ENCODE assay signal across 9 cellular contexts in the genomic region with DNA sequence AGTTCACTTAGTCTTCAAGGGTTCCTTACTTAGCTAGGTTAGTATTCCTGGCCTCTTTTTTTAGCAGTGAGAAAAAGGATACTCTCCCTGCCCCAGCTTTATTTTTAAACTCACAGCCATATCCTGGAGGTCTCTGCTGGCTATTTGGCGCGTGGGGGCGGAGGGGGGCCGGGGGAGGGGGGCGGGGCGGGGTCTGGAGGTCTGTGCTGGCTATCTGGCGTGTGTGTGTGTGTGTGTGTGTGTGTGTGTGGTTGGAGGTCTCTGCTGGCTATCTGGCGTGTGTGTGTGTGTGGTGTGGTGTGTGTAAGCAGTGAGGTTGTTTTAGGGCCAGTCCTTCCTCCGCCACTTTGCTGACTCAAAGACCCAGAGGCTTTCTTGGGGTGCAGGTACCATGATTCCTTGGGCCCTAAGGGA. TPM values are rescaled to one million over a fixed set of nuclear protein-coding genes. Genes with fewer than 3 reads are reported as not detected.
DNase-seq lines count a peak whose midpoint lies in the region; ATAC-seq, FAIRE-seq and TF ChIP-seq lines count a peak whose summit lies in the region.
"Had no signal": no experiment of that assay in that cellular context is flagged by ENCODE, and none has a peak within 500 bp of the region (broad histone marks: within the 10 kb centered on the region; RNA-seq: fewer than 3 reads in every experiment).

No MANE protein-coding gene starts in this region.

- H3K27me3 ChIP-seq in SK-N-SH (ENCODE audit: insufficient read depth) (no peaks in the 10 kb centered on the region; the same call in 1 of the 2 replicates), K562 (ENCODE audit: control insufficient read depth in 2 of 2, insufficient read depth in 2 of 2, low read length in 2 of 2) (no peaks in the 10 kb centered on the region; a peak in 2 of 5 replicates), thymus (ENCODE audit: control insufficient read depth, insufficient read depth) (peaks cover 16% of the 10 kb centered on the region)

- H3K4me3 ChIP-seq in SK-N-SH (ENCODE audit: low read depth in 2 of 2, low read length in 1 of 2) (peak overlapping the region; percentile 47 to 56; a peak in 3 of 4 replicates), K562 (peak overlapping the region; percentile 36), thymus (ENCODE audit: low read length) (peak overlapping the region; percentile 27)

- CTCF ChIA-PET in SK-N-SH (lab: Yijun Ruan, JAX): no interaction called here
- CTCF ChIA-PET in K562 (lab: Yijun Ruan, JAX; ENCODE audit: low intra/inter-chr PET ratio): no interaction called here

- intact Hi-C loops in K562 (cut with micrococcal nuclease): no loop called here

- no peak for TF ChIP-seq EP300 in SK-N-SH (IDR thresholded peaks at IDR 0.05; ENCODE audit: borderline replicate concordance in 1 of 2, low read depth in 1 of 2, low read length in 1 of 2)
- TF ChIP-seq EP300 in K562 (IDR thresholded peaks at IDR 0.05; ENCODE audit: low read length): no peak

- peaks cover 0 to 7% of the 10 kb centered on the region in 2 experiments; a peak in 1 of 4 replicates for H3K4me1 ChIP-seq in SK-N-SH (ENCODE audit: control insufficient read depth in 1 of 2, insufficient read depth in 2 of 2, low read depth in 1 of 2, low read length in 1 of 2)
- peaks cover 0 to 10% of the 10 kb centered on the region in 2 experiments; a peak in 1 of 5 replicates for H3K4me1 ChIP-seq in K562 (replicated peaks in 1 of 2; ENCODE audit: control insufficient read depth in 2 of 2, insufficient read depth in 2 of 2, low read length in 2 of 2)
- no peaks in the 10 kb centered on the region for H3K4me1 ChIP-seq in thymus (ENCODE audit: control insufficient read depth, insufficient read depth, low read length)

- H3K9ac ChIP-seq in SK-N-SH (no peak overlapping the region), K562 (ENCODE audit: insufficient read depth in 1 of 2, low read depth in 2 of 2, low read length in 2 of 2) (peak overlapping the region in 1 of 2 experiments; percentile 85; a peak in 2 of 4 replicates)

- peak overlapping the region; percentile 89 for H3K4me2 ChIP-seq in SK-N-SH
- H3K4me2 ChIP-seq in K562 (ENCODE audit: insufficient read depth, low read length): peak overlapping the region; percentile 72

- TF ChIP-seq CTCF in SK-N-SH (IDR thresholded peaks at IDR 0.05) (no peak), K562 (IDR thresholded peaks at IDR 0.05 in 2 of 3, conservative IDR thresholded peaks at IDR 0.05 in 1 of 3; ENCODE audit: insufficient read depth in 2 of 3, low read depth in 1 of 3, low read length in 3 of 3) (no peak)

- H3K9me3 ChIP-seq in SK-N-SH (no peaks in the 10 kb centered on the region), K562 (replicated peaks; ENCODE audit: control insufficient read depth, insufficient read depth, low read depth, low read length) (no peaks in the 10 kb centered on the region), thymus (ENCODE audit: control insufficient read depth) (no peaks in the 10 kb centered on the region)

- no peaks in the 10 kb centered on the region for H3K9me1 ChIP-seq in K562 (ENCODE audit: control insufficient read depth, insufficient read depth, low read length)

- no peaks in the 10 kb centered on the region for H3K9me2 ChIP-seq in SK-N-SH

- H3F3A ChIP-seq in SK-N-SH (replicated peaks; ENCODE audit: insufficient read depth): no peaks in the 10 kb centered on the region

- 3% methylated on average over 7 of the region's 9 CpGs for WGBS in SK-N-SH (ENCODE audit: low lambda C conversion rate)
- 0% methylated on average over 3 of the region's 9 CpGs for WGBS in K562 (ENCODE audit: insufficient coverage, low coverage, missing lambda C conversion rate)
- 11% methylated on average over 9 of the region's 9 CpGs for WGBS in thymus

- H4K20me1 ChIP-seq in SK-N-SH (ENCODE audit: insufficient read depth) (no peaks in the 10 kb centered on the region), K562 (replicated peaks; ENCODE audit: control insufficient read depth, insufficient read depth, low read length) (no peaks in the 10 kb centered on the region)

- POLR2A ChIA-PET in SK-N-SH (lab: Yijun Ruan, JAX) (no interaction called here), K562 (lab: Yijun Ruan, JAX) (no interaction called here)

- BruUV-seq in K562 (replicated peaks; lab: Mats Ljungman, UMichigan): no TSS peak

- TF ChIP-seq POLR2A in K562 (conservative IDR thresholded peaks at IDR 0.05): no peak

- peak overlapping the region; percentile 82; the same call in 1 of the 2 replicates for H2AFZ ChIP-seq in SK-N-SH (ENCODE audit: low read depth)
- peak overlapping the region; percentile 85 for H2AFZ ChIP-seq in K562 (ENCODE audit: low read depth, low read length)

- H3K27ac ChIP-seq in SK-N-SH (ENCODE audit: low read depth in 2 of 2, low read length in 1 of 2): no peak overlapping the region
- H3K27ac ChIP-seq in K562 (ENCODE audit: extremely low read depth, low read depth, low read length): peak overlapping the region; percentile 35; the same call in 1 of the 3 replicates
- H3K27ac ChIP-seq in thymus (ENCODE audit: low read depth): no peak overlapping the region
- H3K27ac ChIP-seq: C4-2B had no signal

- TF ChIP-seq RAD21 in SK-N-SH (IDR thresholded peaks at IDR 0.05; ENCODE audit: low read length) (no peak), K562 (CRISPR knock-in tag; conservative IDR thresholded peaks at IDR 0.05 in 1 of 2, IDR thresholded peaks at IDR 0.05 in 1 of 2) (no peak)

- in situ Hi-C loops in K562 (cut with MboI): no loop called here

- ATAC-seq in SK-N-SH treated with all-trans-retinoic acid at 6 μM for 48 hours (no peak), K562 (peak; percentile 32)

- peak; percentile 37 for FAIRE-seq in K562 (lab: Jason Lieb, UNC)

- H3K36me3 ChIP-seq in SK-N-SH (replicated peaks in 1 of 2; ENCODE audit: control insufficient read depth in 1 of 2, insufficient read depth in 2 of 2, low read length in 1 of 2) (no peaks in the 10 kb centered on the region), K562 (ENCODE audit: control insufficient read depth, insufficient read depth, low read length) (no peaks in the 10 kb centered on the region), thymus (ENCODE audit: control insufficient read depth, insufficient read depth) (no peaks in the 10 kb centered on the region)

- peak; percentile 55 for DNase-seq in SK-N-SH
- no peak for DNase-seq in K562 (ENCODE audit: extremely low read depth in 1 of 4, low spot score in 3 of 4)
- peak; percentile 87 for DNase-seq in islet precursor cell
- no peak for DNase-seq in NCI-H128 (lab: John Stamatoyannopoulos, UW; ENCODE audit: unreplicated experiment)
- DNase-seq in LoVo (ENCODE audit: low spot score): no peak
- DNase-seq in activated CD4-positive, alpha-beta T cell treated with anti-CD3 and anti-CD28 coated beads, Interleukin-2, amount 50 U/mL, for 1 hour: no peak

- H3K79me2 ChIP-seq in SK-N-SH (ENCODE audit: insufficient read depth) (no peaks in the 10 kb centered on the region), K562 (ENCODE audit: control insufficient read depth, insufficient read depth, low read length) (no peaks in the 10 kb centered on the region)

TF ChIP-seq in SK-N-SH, 30 proteins besides CTCF, POLR2A, EP300 and RAD21:
- TF ChIP-seq YY1 (IDR thresholded peaks at IDR 0.05; ENCODE audit: low read depth): no peak

TF ChIP-seq in SK-N-SH treated with all-trans-retinoic acid at 6 μM for 48 hours, 23 proteins besides CTCF, POLR2A, EP300 and RAD21 (continues in another document):
- TF ChIP-seq ARNTL (CRISPR knock-in tag; IDR thresholded peaks at IDR 0.05; ENCODE audit: borderline replicate concordance, low read depth) (no peak), ESRRG (CRISPR knock-in tag; IDR thresholded peaks at IDR 0.05) (no peak), ZFP3 (CRISPR knock-in tag; IDR thresholded peaks at IDR 0.05) (no peak), ZFP30 (CRISPR knock-in tag; IDR thresholded peaks at IDR 0.05) (no peak), SNAI2 (CRISPR knock-in tag; IDR thresholded peaks at IDR 0.05) (no peak), ZNF565 (CRISPR knock-in tag; conservative IDR thresholded peaks at IDR 0.05; ENCODE audit: low read depth) (no peak)

TF ChIP-seq in K562, 482 proteins besides CTCF, POLR2A, EP300 and RAD21 (continues in another document):
- TF ChIP-seq NR3C1 (CRISPR knock-in tag; IDR thresholded peaks at IDR 0.05) (no peak), POLR2G (IDR thresholded peaks at IDR 0.05; ENCODE audit: low read depth, low read length) (no peak)

RNA-seq across cellular contexts. Expression of a gene that starts 0.6 kb away (rescaled TPM):
- polyA plus RNA-seq in SK-N-SH (2012; rRNA removed) (1.6 TPM in 2 replicates), K562 (2011; rRNA removed) (0.24 and 1.5 TPM in 2 replicates), K562 (2014; fragmentation: Illumina TruSeq; extraction: Trizol) (1.1 and 1.5 TPM in 2 replicates), K562 (2014; fragmentation: Nextera tagmentation; extraction: Ambion mirVana) (under 1 TPM; 0.34 to 0.42 TPM), K562 (2014; rRNA removed) (2.1 and 3.1 TPM in 2 replicates), thymus (1.6 TPM)
- polyA plus RNA-seq in SK-N-SH (2012; cell fraction: cytosol; rRNA removed): 1.1 and 2.1 TPM in 2 replicates
- 0.75 and 1.3 TPM in 2 replicates for polyA plus RNA-seq in SK-N-SH (2012; cell fraction: nucleus; rRNA removed)
- total RNA-seq in K562 (2011; cell fraction: chromatin; rRNA removed; ENCODE audit: low replicate concordance): 0.42 TPM in 1 of 2 replicates, not detected in the other
- 0.39 and 0.50 TPM in 2 replicates for total RNA-seq in K562 (2011; cell fraction: nucleolus; rRNA removed)
- 0.88 TPM in 1 of 2 replicates, not detected in the other for total RNA-seq in K562 (2011; cell fraction: nucleoplasm; rRNA removed)
- total RNA-seq in K562 (2014; rRNA removed) (1.8 and 3.1 TPM in 2 replicates), K562 (2014; rRNA removed; fragmentation: Illumina TruSeq; extraction: Trizol) (1.5 and 1.9 TPM in 2 replicates), K562 (2015; rRNA removed; fragmentation: Illumina TruSeq; extraction: Trizol) (0.94 and 1.1 TPM in 2 replicates), K562 (2021) (1.2 and 1.6 TPM in 2 replicates)
- 1.7 TPM in 1 of 2 replicates, not detected in the other for polyA plus RNA-seq in K562 (2011; cell fraction: cytosol; rRNA removed)
- polyA plus RNA-seq in K562 (2011; cell fraction: nucleus; rRNA removed): 0.90 TPM in 1 of 2 replicates, not detected in the other
- 0.72 and 0.94 TPM in 2 replicates for polyA plus RNA-seq in K562 (2012)
- 1.5 TPM in 1 of 2 replicates, not detected in the other for polyA minus RNA-seq in K562 (2011; rRNA and poly(A)+ RNA removed)
- not detected in 2 replicates for polyA minus RNA-seq in K562 (2011; cell fraction: cytosol; rRNA and poly(A)+ RNA removed)
- polyA minus RNA-seq in K562 (2011; cell fraction: nucleus; rRNA and poly(A)+ RNA removed): 0.81 TPM in 1 of 2 replicates, not detected in the other

Comparison
In these comparisons a context has a peak if more than half of its experiments do, and no peak if none do; other contexts are left out.
1. DNase-seq: peak in SK-N-SH (single experiment) and islet precursor cell (single experiment); none in K562 (0 of 4), NCI-H128 (single experiment), LoVo (single experiment) and activated CD4-positive, alpha-beta T cell treated with anti-CD3 and anti-CD28 coated beads, Interleukin-2, amount 50 U/mL, for 1 hour (single experiment).
2. Peak in every context shown above with its lines, with median percentiles within 50 percentile points of each other: H3K4me3 ChIP-seq.